In the genomic region with DNA sequence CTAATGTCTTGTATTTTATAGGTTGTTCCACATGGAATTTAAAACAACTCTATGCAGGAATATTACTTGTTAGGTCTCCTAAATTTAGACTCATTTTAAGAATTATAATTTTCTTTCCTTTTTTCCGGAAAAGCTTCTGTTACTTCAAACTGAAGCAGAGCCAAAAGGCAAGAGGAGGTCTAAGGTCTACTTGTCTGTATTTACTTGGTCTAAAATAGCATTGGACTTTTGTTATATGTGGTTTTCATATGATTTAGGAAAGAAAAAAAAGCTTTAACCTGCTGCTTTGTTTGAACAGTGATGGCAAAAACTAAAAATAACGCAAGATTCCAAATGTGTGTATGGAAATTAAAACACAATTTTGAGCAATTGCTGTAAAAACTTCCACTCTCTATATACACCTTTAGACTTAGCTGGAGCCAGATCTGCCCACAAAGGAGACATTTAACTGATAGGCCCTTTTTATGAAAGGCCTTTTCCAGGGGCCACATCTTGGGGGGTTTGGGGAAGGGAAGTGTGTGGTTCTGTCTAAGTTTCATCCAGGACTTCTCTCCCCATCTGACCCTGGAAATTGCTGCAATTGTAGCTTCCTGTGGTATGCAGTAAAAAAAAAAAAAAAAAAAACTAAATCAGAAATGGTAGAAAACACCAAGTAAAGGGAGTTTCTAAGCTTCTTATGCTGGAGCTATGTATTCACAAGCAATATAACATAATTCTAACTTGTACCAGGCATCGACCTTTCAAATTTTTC, we compare ENCODE assay signal across 24 cellular contexts.
DNase-seq lines count a peak whose midpoint lies in the region; ATAC-seq and TF ChIP-seq lines count a peak whose summit lies in the region.
"Had no signal": no experiment of that assay in that cellular context is flagged by ENCODE, and none has a peak within 500 bp of the region (broad histone marks: within the 10 kb centered on the region; RNA-seq: fewer than 3 reads in every experiment).

No MANE protein-coding gene starts in this region.

- H3K9me3 ChIP-seq in Loucy (ENCODE audit: insufficient read depth, low read depth, low read length) (no peaks in the 10 kb centered on the region), neutrophil (no peaks in the 10 kb centered on the region)

- TF ChIP-seq CTCF in Loucy (conservative IDR thresholded peaks at IDR 0.05; ENCODE audit: low read length) (no peak), neutrophil (IDR thresholded peaks at IDR 0.05) (no peak), omental fat pad (IDR thresholded peaks at IDR 0.05) (no peak)

- peak overlapping the region; percentile 31 for H3K4me2 ChIP-seq in Loucy (ENCODE audit: low read depth, low read length, poor library complexity, severe bottlenecking)
- H3K4me2 ChIP-seq: KMS-11 had no signal

- no peaks in the 10 kb centered on the region for H4K20me1 ChIP-seq in Loucy (ENCODE audit: insufficient read depth, low read length, poor library complexity, severe bottlenecking)

- H3K27me3 ChIP-seq in Loucy (ENCODE audit: insufficient read depth, low read length, poor library complexity, severe bottlenecking) = no peaks in the 10 kb centered on the region
- no peaks in the 10 kb centered on the region for H3K27me3 ChIP-seq in neutrophil

- no peaks in the 10 kb centered on the region for H3K36me3 ChIP-seq in Loucy (ENCODE audit: insufficient read depth, low read length)
- no peaks in the 10 kb centered on the region for H3K36me3 ChIP-seq in neutrophil

- no peaks in the 10 kb centered on the region for H3F3A ChIP-seq in Loucy (ENCODE audit: low read depth)

- H2AFZ ChIP-seq in Loucy (ENCODE audit: low read length) = no peak overlapping the region

- no peak overlapping the region for H3K27ac Mint-ChIP-seq in activated naive CD4-positive, alpha-beta T cell treated with anti-CD3 and anti-CD28 coated beads, Interleukin-2, amount 10 ng/mL, durations not matched to agents 7 days and 5 days
- H3K27ac Mint-ChIP-seq: CD8-positive, alpha-beta T cell had no signal

- H3K4me1 ChIP-seq in Loucy (ENCODE audit: insufficient read depth, low read length, poor library complexity, severe bottlenecking) (peaks cover 8% of the 10 kb centered on the region), neutrophil (ENCODE audit: control insufficient read depth in 1 of 2, insufficient read depth in 1 of 2, low read depth in 1 of 2, low read length in 1 of 2) (peaks cover 28 to 37% of the 10 kb centered on the region in 2 experiments)
- H3K4me1 ChIP-seq: Caco-2 had no signal

- peaks cover 5% of the 10 kb centered on the region for H3K9me3 Mint-ChIP-seq in activated naive CD4-positive, alpha-beta T cell treated with anti-CD3 and anti-CD28 coated beads, Interleukin-2, amount 10 ng/mL, durations not matched to agents 7 days and 5 days

- H3K27me3 Mint-ChIP-seq in activated naive CD4-positive, alpha-beta T cell treated with anti-CD3 and anti-CD28 coated beads, Interleukin-2, amount 10 ng/mL, durations not matched to agents 7 days and 5 days = no peaks in the 10 kb centered on the region

- CTCF ChIA-PET in activated naive CD4-positive, alpha-beta T cell treated with anti-CD3 and anti-CD28 coated beads, Interleukin-2, amount 10 ng/mL, durations not matched to agents 7 days and 5 days (lab: Charles Lee) = no interaction called here

- no peaks in the 10 kb centered on the region for H3K36me3 Mint-ChIP-seq in activated naive CD4-positive, alpha-beta T cell treated with anti-CD3 and anti-CD28 coated beads, Interleukin-2, amount 10 ng/mL, durations not matched to agents 7 days and 5 days
- H3K36me3 Mint-ChIP-seq: CD8-positive, alpha-beta T cell had no signal

- no peak overlapping the region for H3K4me3 Mint-ChIP-seq in activated naive CD4-positive, alpha-beta T cell treated with anti-CD3 and anti-CD28 coated beads, Interleukin-2, amount 10 ng/mL, durations not matched to agents 7 days and 5 days
- H3K4me3 Mint-ChIP-seq: CD8-positive, alpha-beta T cell had no signal

- no peak overlapping the region for H3K9ac ChIP-seq in Loucy (ENCODE audit: low read depth, low read length, poor library complexity, severe bottlenecking)
- H3K9ac ChIP-seq: KMS-11 had no signal

- H3K79me2 ChIP-seq in Loucy (ENCODE audit: insufficient read depth, low read length) = no peaks in the 10 kb centered on the region

- no peaks in the 10 kb centered on the region for H3K4me1 Mint-ChIP-seq in activated naive CD4-positive, alpha-beta T cell treated with anti-CD3 and anti-CD28 coated beads, Interleukin-2, amount 10 ng/mL, durations not matched to agents 7 days and 5 days

- ATAC-seq in omental fat pad (ENCODE audit: low FRiP score) (no peak), HG02678 (IDR thresholded peaks at IDR 0.05; ENCODE audit: unreplicated experiment) (no peak)
- ATAC-seq: CD8-positive, alpha-beta T cell; GM12878; Panc1 had no signal

- H3K4me3 ChIP-seq in Loucy (ENCODE audit: low read length, poor library complexity, severe bottlenecking) (no peak overlapping the region), neutrophil (ENCODE audit: low read depth in 1 of 2, low read length in 1 of 2) (no peak overlapping the region)
- H3K4me3 ChIP-seq: GM12878 had no signal

- DNase-seq in UCSD-AML1 (lab: John Stamatoyannopoulos, UW; ENCODE audit: unreplicated experiment) (peak; percentile 17), NCI-H1417 treated with DMSO at 0.1 percent for 48 hours (lab: John Stamatoyannopoulos, UW) (no peak), omental fat pad (ENCODE audit: low spot score) (no peak)
- no peak for DNase-seq in activated naive CD4-positive, alpha-beta T cell treated with anti-CD3 and anti-CD28 coated beads, Interleukin-2, amount 10 ng/mL, durations not matched to agents 7 days and 5 days
- DNase-seq: Caco-2; CD8-positive, alpha-beta T cell; IMR-90; NCI-H1092; NCI-H1436; NCI-H187; NCI-H2081 treated with DMSO at 0.1 percent for 48 hours; NCI-H2171; NCI-H226; NCI-H510A; NCI-H69; SHP77 had no signal

- peak overlapping the region; percentile 73 for H3K27ac ChIP-seq in neutrophil
- H3K27ac ChIP-seq: C4-2B, KMS-11, RWPE1 had no signal

- no peaks in the 10 kb centered on the region for H3K9me2 ChIP-seq in Loucy (replicated peaks; ENCODE audit: low read depth, low read length)
